Comparison of ENCODE assay signal across 8 cellular contexts in genomic region chr3:47476330-47476626, GRCh38. TPM values are rescaled to one million over a fixed set of nuclear protein-coding genes. Genes with fewer than 3 reads are reported as not detected.
DNase-seq lines count a peak whose midpoint lies in the region; ATAC-seq and TF ChIP-seq lines count a peak whose summit lies in the region.

No MANE protein-coding gene starts in this region.

- ATAC-seq in GM18498 (IDR thresholded peaks at IDR 0.05; ENCODE audit: unreplicated experiment) (peak; percentile 1), GM21360 (IDR thresholded peaks at IDR 0.05; ENCODE audit: unreplicated experiment) (no peak)

- no peaks in the 10 kb centered on the region for H3K9me3 ChIP-seq in SJSA1 (replicated peaks)

- H3K4me3 ChIP-seq in SJSA1 (peak overlapping the region; percentile 96), fibroblast of mammary gland (ENCODE audit: control insufficient read depth, low read depth, low read length) (peak overlapping the region; percentile 62), skeletal muscle cell (ENCODE audit: low read depth, low read length) (peak overlapping the region; percentile 88)

- no peak for DNase-seq in SJSA1 (ENCODE audit: low read depth in 1 of 2, low spot score in 2 of 2)
- no peak for DNase-seq in fibroblast of mammary gland (ENCODE audit: low read depth)
- DNase-seq in skeletal muscle cell (ENCODE audit: low read depth), result no peak
- no peak for DNase-seq in glomerular visceral epithelial cell (ENCODE audit: extremely low spot score)
- DNase-seq in NCI-H526 (lab: John Stamatoyannopoulos, UW), result no peak
- no peak for DNase-seq in hippocampal formation (lab: John Stamatoyannopoulos, UW)

- no peak for TF ChIP-seq CTCF in fibroblast of mammary gland (conservative IDR thresholded peaks at IDR 0.05; ENCODE audit: control insufficient read depth, insufficient read depth, low read depth, low read length)

- H3K27me3 ChIP-seq in SJSA1 (replicated peaks), result no peaks in the 10 kb centered on the region

- peaks cover 10% of the 10 kb centered on the region for H3K4me1 ChIP-seq in SJSA1 (replicated peaks)

- no peak overlapping the region for H3K27ac ChIP-seq in SJSA1

- peaks cover 4% of the 10 kb centered on the region for H3K36me3 ChIP-seq in SJSA1

RNA-seq across cellular contexts. Expression of gene SCAP, which starts 0.5 kb away (rescaled TPM):
- 32.6 and 33.5 TPM in 2 replicates for total RNA-seq in SJSA1 (2014; rRNA removed; shearing (Covaris generic))

RNA-seq across cellular contexts. Expression of gene ELP6, which starts 37.2 kb away (rescaled TPM):
- total RNA-seq in SJSA1 (2014; rRNA removed; shearing (Covaris generic)), result 28.7 and 39.1 TPM in 2 replicates
